In the genomic region with DNA sequence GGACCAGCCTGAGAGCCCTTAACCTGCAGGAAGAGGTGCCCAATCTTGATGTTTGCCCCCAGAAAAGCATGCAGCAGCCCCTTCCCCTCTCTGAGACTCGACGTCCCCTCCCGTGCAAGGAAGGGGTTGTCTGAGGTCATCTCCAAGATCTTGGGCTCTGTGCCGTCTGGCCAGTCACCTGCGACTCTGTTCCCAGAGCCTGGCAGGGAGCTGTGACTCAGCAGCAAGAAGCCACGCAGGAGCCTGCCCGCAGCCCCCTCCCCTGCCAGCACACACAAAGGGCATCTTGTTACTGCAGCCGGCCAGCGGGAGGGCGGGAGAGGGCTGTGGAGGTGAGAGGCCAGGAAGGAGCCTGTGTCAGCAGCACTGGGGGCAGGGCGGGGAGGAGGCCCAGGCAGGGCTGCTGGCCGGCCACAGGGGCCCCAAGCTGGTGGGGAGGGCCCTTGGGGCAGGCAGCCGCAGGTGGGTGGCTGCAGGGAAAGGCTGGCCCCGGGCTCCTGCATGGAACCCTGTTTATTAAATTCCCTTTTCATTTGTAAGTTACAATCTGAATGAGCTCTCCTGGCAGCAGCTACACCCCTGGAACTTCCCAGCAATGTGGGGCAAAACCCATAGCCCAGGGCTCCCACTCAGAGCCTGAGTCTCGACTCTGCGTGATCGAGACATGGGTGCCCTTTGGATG, we compare ENCODE assay signal across 9 cellular contexts.
A peak's percentile ranks its signal among the peaks of the same experiment; 100 is the strongest.
DNase-seq lines count a peak whose midpoint lies in the region; ATAC-seq and TF ChIP-seq lines count a peak whose summit lies in the region.
"Had no signal": no experiment of that assay in that cellular context is flagged by ENCODE, and none has a peak within 500 bp of the region (broad histone marks: within the 10 kb centered on the region; RNA-seq: fewer than 3 reads in every experiment).

No MANE protein-coding gene starts in this region.

- peaks cover 2% of the 10 kb centered on the region for H3K27me3 Mint-ChIP-seq in HFFc6 (ENCODE audit: insufficient read depth)
- peaks cover 5% of the 10 kb centered on the region for H3K27me3 Mint-ChIP-seq in activated CD4-positive, alpha-beta T cell treated with anti-CD3 and anti-CD28 coated beads, Interleukin-2, amount 10 ng/mL, durations not matched to agents 24 days and 14 days

- CTCF ChIA-PET in RWPE1 (lab: Yijun Ruan, JAX), result interaction anchor here (0.7 kb wide), 2 partner anchors 10 to 20 kb away, joined by 3 read pairs; no protein-coding TSS in a partner anchor

- H3K27ac Mint-ChIP-seq in HFFc6, result no peak overlapping the region
- H3K27ac Mint-ChIP-seq in activated CD4-positive, alpha-beta T cell treated with anti-CD3 and anti-CD28 coated beads, Interleukin-2, amount 10 ng/mL, durations not matched to agents 24 days and 14 days, result no peak overlapping the region

- peaks cover 0 to 67% (median 14%) of the 10 kb centered on the region in 3 donors for H3K4me1 ChIP-seq in gastroesophageal sphincter

- POLR2A ChIA-PET in RWPE1 (lab: Yijun Ruan, JAX; ENCODE audit: low non-redundant PET), result interaction anchor here (1.3 kb wide), 1 partner anchor 8 kb away, joined by 3 read pairs; no protein-coding TSS in a partner anchor

- no peaks in the 10 kb centered on the region for H3K36me3 ChIP-seq in gastroesophageal sphincter

- no peak overlapping the region for H3K4me3 Mint-ChIP-seq in HFFc6
- H3K4me3 Mint-ChIP-seq in activated CD4-positive, alpha-beta T cell treated with anti-CD3 and anti-CD28 coated beads, Interleukin-2, amount 10 ng/mL, durations not matched to agents 24 days and 14 days, result no peak overlapping the region

- DNase-seq in HFFc6 (peak; percentile 37), RWPE1 (ENCODE audit: low spot score) (peak; percentile 49), foreskin melanocyte (peak; percentile 38), retina (peak; percentile 74), coronary artery (ENCODE audit: low spot score) (no peak)
- DNase-seq in activated CD4-positive, alpha-beta T cell treated with anti-CD3 and anti-CD28 coated beads, Interleukin-2, amount 10 ng/mL, durations not matched to agents 24 days and 14 days, result no peak
- DNase-seq: activated CD4-positive, alpha-beta T cell treated with anti-CD3 and anti-CD28 coated beads, Interleukin-2, amount 50 U/mL, for 4 hours had no signal

- TF ChIP-seq POLR2A in gastroesophageal sphincter (IDR thresholded peaks at IDR 0.05), result no peak

- no peaks in the 10 kb centered on the region for H3K9me3 Mint-ChIP-seq in HFFc6
- H3K9me3 Mint-ChIP-seq in activated CD4-positive, alpha-beta T cell treated with anti-CD3 and anti-CD28 coated beads, Interleukin-2, amount 10 ng/mL, durations not matched to agents 24 days and 14 days, result no peaks in the 10 kb centered on the region

- no peaks in the 10 kb centered on the region for H3K27me3 ChIP-seq in gastroesophageal sphincter

- H3K4me3 ChIP-seq in coronary artery, result no peak overlapping the region
- H3K4me3 ChIP-seq in gastroesophageal sphincter, result no peak overlapping the region

- ATAC-seq in gastroesophageal sphincter (no peak), HG03342 (IDR thresholded peaks at IDR 0.05; ENCODE audit: unreplicated experiment) (no peak)

- intact Hi-C loops in activated CD4-positive, alpha-beta T cell treated with anti-CD3 and anti-CD28 coated beads, Interleukin-2, amount 10 ng/mL, durations not matched to agents 24 days and 14 days (cut with micrococcal nuclease), result no loop called here

- no CpG with 5 or more reads among the region's 17 CpGs for WGBS in gastroesophageal sphincter (ENCODE audit: low coverage in 1 of 2), 2 donors

- H3K27ac ChIP-seq in RWPE1 (peak overlapping the region; percentile 80), coronary artery (no peak overlapping the region), gastroesophageal sphincter (peak overlapping the region in 2 of 4 donors; percentile 31 to 55)

- H3K4me1 Mint-ChIP-seq in HFFc6 (ENCODE audit: low read depth), result peaks cover 27% of the 10 kb centered on the region
- H3K4me1 Mint-ChIP-seq in activated CD4-positive, alpha-beta T cell treated with anti-CD3 and anti-CD28 coated beads, Interleukin-2, amount 10 ng/mL, durations not matched to agents 24 days and 14 days, result no peaks in the 10 kb centered on the region

- TF ChIP-seq EP300 in gastroesophageal sphincter (IDR thresholded peaks at IDR 0.05), result no peak

- no peaks in the 10 kb centered on the region for H3K9me3 ChIP-seq in gastroesophageal sphincter

- no peaks in the 10 kb centered on the region for H3K36me3 Mint-ChIP-seq in HFFc6 (ENCODE audit: low read depth)
- no peaks in the 10 kb centered on the region for H3K36me3 Mint-ChIP-seq in activated CD4-positive, alpha-beta T cell treated with anti-CD3 and anti-CD28 coated beads, Interleukin-2, amount 10 ng/mL, durations not matched to agents 24 days and 14 days (ENCODE audit: low read depth)

- TF ChIP-seq CTCF in HFFc6 (IDR thresholded peaks at IDR 0.05) (no peak), RWPE1 (conservative IDR thresholded peaks at IDR 0.05; ENCODE audit: low read depth) (no peak), coronary artery (IDR thresholded peaks at IDR 0.05) (no peak), gastroesophageal sphincter (IDR thresholded peaks at IDR 0.05) (no peak)

Comparison
In these comparisons a context has a peak if more than half of its experiments do, and no peak if none do; other contexts are left out.
1. DNase-seq: peak in HFFc6 (single experiment), RWPE1 (single experiment), foreskin melanocyte (single experiment) and retina (single experiment); none in coronary artery (single experiment) and activated CD4-positive, alpha-beta T cell treated with anti-CD3 and anti-CD28 coated beads, Interleukin-2, amount 10 ng/mL, durations not matched to agents 24 days and 14 days (single experiment).